8 cellular contexts compared by ENCODE assay signal in the genomic region with DNA sequence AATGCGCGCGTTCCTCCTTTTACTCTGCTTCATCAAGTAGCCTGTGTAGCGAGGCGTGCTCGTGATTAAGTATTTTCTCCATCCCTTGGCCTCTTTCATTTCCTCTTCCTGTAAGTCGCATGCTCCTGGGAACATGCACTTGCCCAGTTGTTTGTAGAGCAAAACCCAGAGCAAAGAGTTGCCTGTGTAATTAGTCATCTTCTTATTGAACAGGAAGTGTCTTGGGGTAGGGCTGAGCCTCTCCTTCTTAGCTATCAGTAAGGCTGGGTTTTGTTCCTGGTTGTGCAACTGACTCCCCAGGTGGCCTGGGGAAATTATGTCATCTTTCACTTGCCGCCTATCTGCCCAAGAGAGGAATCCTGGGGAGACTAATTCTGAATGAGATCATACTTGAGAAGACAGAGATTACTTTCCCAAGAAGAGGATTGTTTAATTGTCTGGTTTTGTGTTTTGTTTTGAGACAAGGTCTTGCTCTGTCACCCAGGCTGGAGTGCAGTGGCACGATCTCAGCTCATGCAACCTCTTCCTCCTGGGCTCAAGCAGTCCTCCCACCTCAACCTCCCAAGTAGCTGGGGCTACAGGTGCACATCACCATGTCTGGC. TPM values are rescaled to one million over a fixed set of nuclear protein-coding genes. Genes with fewer than 3 reads are reported as not detected.
DNase-seq lines count a peak whose midpoint lies in the region; ATAC-seq, FAIRE-seq and TF ChIP-seq lines count a peak whose summit lies in the region.

No MANE protein-coding gene starts in this region.

- no peak for TF ChIP-seq CTCF in chondrocyte (IDR thresholded peaks at IDR 0.05)

- H3K4me1 ChIP-seq in CD4-positive, alpha-beta memory T cell (ENCODE audit: insufficient read depth, low read length), result peaks cover 7% of the 10 kb centered on the region

- no peaks in the 10 kb centered on the region for H3K36me3 ChIP-seq in CD4-positive, alpha-beta memory T cell (ENCODE audit: insufficient read depth, low read length)

- H3K4me3 Mint-ChIP-seq in CD4-positive, alpha-beta memory T cell, result peak overlapping the region in 6 of 8 donors; percentile 5 to 74 (median 49)
- H3K4me3 Mint-ChIP-seq in chondrocyte (ENCODE audit: unreplicated experiment), result no peak overlapping the region
- peak overlapping the region in 1 of 10 donors; percentile 15 for H3K4me3 Mint-ChIP-seq in naive thymus-derived CD8-positive, alpha-beta T cell

- H3K9me3 ChIP-seq in CD4-positive, alpha-beta memory T cell (ENCODE audit: control insufficient read depth in 1 of 2, low read length in 2 of 2), result no peaks in the 10 kb centered on the region

- peaks cover 0 to 2% (median 0%) of the 10 kb centered on the region in 8 donors for H3K9me3 Mint-ChIP-seq in CD4-positive, alpha-beta memory T cell
- no peaks in the 10 kb centered on the region for H3K9me3 Mint-ChIP-seq in chondrocyte (ENCODE audit: low read depth)
- H3K9me3 Mint-ChIP-seq in naive thymus-derived CD8-positive, alpha-beta T cell, result no peaks in the 10 kb centered on the region

- H3K27me3 ChIP-seq in CD4-positive, alpha-beta memory T cell (ENCODE audit: insufficient read depth, low read length), result no peaks in the 10 kb centered on the region

- no peaks in the 10 kb centered on the region for H3K36me3 Mint-ChIP-seq in CD4-positive, alpha-beta memory T cell
- H3K36me3 Mint-ChIP-seq in chondrocyte (ENCODE audit: low read depth), result no peaks in the 10 kb centered on the region
- H3K36me3 Mint-ChIP-seq in naive thymus-derived CD8-positive, alpha-beta T cell, result no peaks in the 10 kb centered on the region

- FAIRE-seq in RCC 7860 (lab: Jason Lieb, UNC), result peak; percentile 91

- H3K4me3 ChIP-seq in CD4-positive, alpha-beta memory T cell (ENCODE audit: low read length in 2 of 2), result no peak overlapping the region

- no peak for DNase-seq in CD4-positive, alpha-beta memory T cell
- DNase-seq in RCC 7860 (ENCODE audit: low spot score) (peak; percentile 97), chondrocyte (ENCODE audit: low spot score) (no peak), myocyte (ENCODE audit: low read depth) (peak; percentile 14), hippocampal formation (lab: John Stamatoyannopoulos, UW) (no peak)
- no peak for DNase-seq in naive thymus-derived CD8-positive, alpha-beta T cell

- ATAC-seq in GM19043 (IDR thresholded peaks at IDR 0.05; ENCODE audit: low read depth, unreplicated experiment), result peak; percentile 99
- peak; percentile 96 for ATAC-seq in HG03103 (IDR thresholded peaks at IDR 0.05; ENCODE audit: low read depth, unreplicated experiment)
- no peak for ATAC-seq in naive thymus-derived CD8-positive, alpha-beta T cell

- intact Hi-C loops in CD4-positive, alpha-beta memory T cell (cut with micrococcal nuclease), result no loop called here

- POLR2A ChIA-PET in CD4-positive, alpha-beta memory T cell (lab: Charles Lee; ENCODE audit: partially characterized antibody), result no interaction called here
- POLR2A ChIA-PET in naive thymus-derived CD8-positive, alpha-beta T cell (lab: Charles Lee), result no interaction called here

- peaks cover 4 to 8% (median 7%) of the 10 kb centered on the region in 4 donors for H3K4me1 Mint-ChIP-seq in CD4-positive, alpha-beta memory T cell
- H3K4me1 Mint-ChIP-seq in chondrocyte (ENCODE audit: low read depth), result peaks cover 7% of the 10 kb centered on the region
- H3K4me1 Mint-ChIP-seq in naive thymus-derived CD8-positive, alpha-beta T cell, result peaks cover 0 to 7% (median 5%) of the 10 kb centered on the region in 4 donors

- peaks cover 0 to 1% of the 10 kb centered on the region in 2 donors for H3K27me3 Mint-ChIP-seq in CD4-positive, alpha-beta memory T cell
- H3K27me3 Mint-ChIP-seq in chondrocyte (ENCODE audit: low read depth), result no peaks in the 10 kb centered on the region
- peaks cover 0 to 4% (median 0%) of the 10 kb centered on the region in 5 donors for H3K27me3 Mint-ChIP-seq in naive thymus-derived CD8-positive, alpha-beta T cell

- H3K27ac ChIP-seq in CD4-positive, alpha-beta memory T cell (ENCODE audit: low read depth, low read length), result no peak overlapping the region

- CTCF ChIA-PET in CD4-positive, alpha-beta memory T cell (lab: Charles Lee; ENCODE audit: partially characterized antibody), result interaction anchor here (0.8 to 1.5 kb wide), 2 partner anchors 20 to 122 kb away, joined by 3 to 4 read pairs; no protein-coding TSS in a partner anchor

- H3K27ac Mint-ChIP-seq in CD4-positive, alpha-beta memory T cell, result peak overlapping the region in 5 of 7 donors; percentile 22 to 83 (median 49)
- H3K27ac Mint-ChIP-seq in chondrocyte (ENCODE audit: unreplicated experiment), result peak overlapping the region; percentile 67
- peak overlapping the region in 5 of 10 donors; percentile 17 to 74 (median 63) for H3K27ac Mint-ChIP-seq in naive thymus-derived CD8-positive, alpha-beta T cell

RNA-seq across cellular contexts. Expression of a gene that starts 14.9 kb away (rescaled TPM):
- not detected for total RNA-seq in CD4-positive, alpha-beta memory T cell
- polyA plus RNA-seq in CD4-positive, alpha-beta memory T cell, result not detected
- total RNA-seq in chondrocyte (0.40 to 0.49 TPM in 2 of 3 replicates, not detected in the other), myocyte (not detected in 2 replicates)
- 0.11 TPM for polyA plus RNA-seq in myocyte (2012)
- not detected for total RNA-seq in naive thymus-derived CD8-positive, alpha-beta T cell
- not detected for polyA plus RNA-seq in naive thymus-derived CD8-positive, alpha-beta T cell

RNA-seq across cellular contexts. Expression of a gene that starts 38.6 kb away (rescaled TPM):
- 10 to 100 TPM; 26.5 to 28.0 TPM for total RNA-seq in CD4-positive, alpha-beta memory T cell
- polyA plus RNA-seq in CD4-positive, alpha-beta memory T cell, result 10 to 100 TPM; 22.2 to 23.6 TPM
- 15.1 to 15.9 TPM (median 15.5 TPM) in 3 replicates for total RNA-seq in chondrocyte
- total RNA-seq in myocyte, result 18.0 and 22.5 TPM in 2 replicates
- 13.9 TPM for polyA plus RNA-seq in myocyte (2012)
- 10 to 100 TPM; 26.4 to 26.7 TPM for total RNA-seq in naive thymus-derived CD8-positive, alpha-beta T cell
- polyA plus RNA-seq in naive thymus-derived CD8-positive, alpha-beta T cell, result 10 to 100 TPM; 16.7 to 22.0 (median 19.3) TPM

RNA-seq across cellular contexts. Expression of a gene that starts 48.6 kb away (rescaled TPM):
- 10 to 100 TPM; 46.0 to 54.3 TPM for total RNA-seq in CD4-positive, alpha-beta memory T cell
- polyA plus RNA-seq in CD4-positive, alpha-beta memory T cell, result 10 to 100 TPM; 11.5 to 20.2 TPM
- total RNA-seq in chondrocyte (39.4 to 45.5 TPM (median 41.2 TPM) in 3 replicates), myocyte (41.7 and 47.0 TPM in 2 replicates)
- polyA plus RNA-seq in myocyte (2012), result 28.2 TPM
- total RNA-seq in naive thymus-derived CD8-positive, alpha-beta T cell, result 10 to 100 TPM; 40.2 to 53.1 TPM
- polyA plus RNA-seq in naive thymus-derived CD8-positive, alpha-beta T cell, result 10 to 100 TPM; 12.3 to 13.8 (median 13.8) TPM

Comparison
In these comparisons a context has a peak if more than half of its experiments do, and no peak if none do; other contexts are left out.
1. DNase-seq: peak in RCC 7860 (single experiment) and myocyte (single experiment); none in CD4-positive, alpha-beta memory T cell (0 of 5), chondrocyte (single experiment), naive thymus-derived CD8-positive, alpha-beta T cell (0 of 10) and hippocampal formation (0 of 2).
2. ATAC-seq: peak in GM19043 (single experiment) and HG03103 (single experiment); none in naive thymus-derived CD8-positive, alpha-beta T cell (0 of 2).